2 cellular contexts compared by ENCODE assay signal in genomic region chr15:73934281-73934680, GRCh38.
TF ChIP-seq lines count a peak whose summit lies in the region.

No MANE protein-coding gene starts in this region.

TF ChIP-seq in SK-N-SH, 30 proteins besides CTCF, POLR2A, EP300 and RAD21:
- no peak for TF ChIP-seq EZH2phosphoT487 (IDR thresholded peaks at IDR 0.05; ENCODE audit: borderline replicate concordance, low read depth)
- peak; percentile 60; the same call in 1 of the 2 replicates for TF ChIP-seq JUND (IDR thresholded peaks at IDR 0.05)
- no peak for TF ChIP-seq REST (IDR thresholded peaks at IDR 0.05; ENCODE audit: low read depth, low read length)
- no peak for TF ChIP-seq TAF1 (IDR thresholded peaks at IDR 0.05; ENCODE audit: borderline replicate concordance, low read depth, low read length)
- TF ChIP-seq GATA2 (CRISPR knock-in tag; IDR thresholded peaks at IDR 0.05), result no peak
- no peak for TF ChIP-seq MEF2A (IDR thresholded peaks at IDR 0.05; ENCODE audit: borderline replicate concordance, low read depth)
- TF ChIP-seq TCF12 (IDR thresholded peaks at IDR 0.05), result peak; percentile 58; the same call in 1 of the 2 replicates
- 0 out of 2 replicates have a peak, but pooled peaks have one; percentile 12 for TF ChIP-seq FOSL2 (IDR thresholded peaks at IDR 0.05; ENCODE audit: borderline replicate concordance, low read depth)
- no peak for TF ChIP-seq MXI1 (IDR thresholded peaks at IDR 0.05; ENCODE audit: low read depth, low read length)
TF ChIP-seq in SK-N-SH: peak in this region for 3.

TF ChIP-seq in SK-N-SH treated with all-trans-retinoic acid at 6 μM for 48 hours, 23 proteins besides CTCF, POLR2A, EP300 and RAD21:
- TF ChIP-seq BACH2 (CRISPR knock-in tag; IDR thresholded peaks at IDR 0.05; ENCODE audit: borderline replicate concordance) (no peak), TOX (CRISPR knock-in tag; IDR thresholded peaks at IDR 0.05; ENCODE audit: borderline replicate concordance) (no peak)
- TF ChIP-seq, protein P1, sequence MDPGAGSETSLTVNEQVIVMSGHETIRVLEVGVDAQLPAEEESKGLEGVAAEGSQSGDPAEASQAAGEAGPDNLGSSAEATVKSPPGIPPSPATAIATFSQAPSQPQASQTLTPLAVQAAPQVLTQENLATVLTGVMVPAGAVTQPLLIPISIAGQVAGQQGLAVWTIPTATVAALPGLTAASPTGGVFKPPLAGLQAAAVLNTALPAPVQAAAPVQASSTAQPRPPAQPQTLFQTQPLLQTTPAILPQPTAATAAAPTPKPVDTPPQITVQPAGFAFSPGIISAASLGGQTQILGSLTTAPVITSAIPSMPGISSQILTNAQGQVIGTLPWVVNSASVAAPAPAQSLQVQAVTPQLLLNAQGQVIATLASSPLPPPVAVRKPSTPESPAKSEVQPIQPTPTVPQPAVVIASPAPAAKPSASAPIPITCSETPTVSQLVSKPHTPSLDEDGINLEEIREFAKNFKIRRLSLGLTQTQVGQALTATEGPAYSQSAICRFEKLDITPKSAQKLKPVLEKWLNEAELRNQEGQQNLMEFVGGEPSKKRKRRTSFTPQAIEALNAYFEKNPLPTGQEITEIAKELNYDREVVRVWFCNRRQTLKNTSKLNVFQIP (CRISPR knock-in tag; IDR thresholded peaks at IDR 0.05; ENCODE audit: borderline replicate concordance, low read depth), result no peak
TF ChIP-seq in SK-N-SH treated with all-trans-retinoic acid at 6 μM for 48 hours: peak in this region for 0.
